ENCODE assay signal across 23 cellular contexts in genomic region chr2:26100384-26100783, GRCh38.
DNase-seq lines count a peak whose midpoint lies in the region; ATAC-seq, FAIRE-seq and TF ChIP-seq lines count a peak whose summit lies in the region.
"Had no signal": no experiment of that assay in that cellular context is flagged by ENCODE, and none has a peak within 500 bp of the region (broad histone marks: within the 10 kb centered on the region; RNA-seq: fewer than 3 reads in every experiment).

No MANE protein-coding gene starts in this region.

- H3K4me3 ChIP-seq in HepG2 (replicated peaks in 1 of 3; ENCODE audit: insufficient read depth in 1 of 3, low read depth in 2 of 3, low read length in 3 of 3) (no peak overlapping the region), right lobe of liver (no peak overlapping the region), endothelial cell of umbilical vein (replicated peaks in 1 of 3; ENCODE audit: insufficient read depth in 1 of 3, low read depth in 1 of 3, low read length in 3 of 3) (no peak overlapping the region), right atrium auricular region (no peak overlapping the region), skeletal muscle tissue (ENCODE audit: low read length in 3 of 3) (peak overlapping the region in 1 of 3 donors; percentile 25)
- H3K4me3 ChIP-seq: GM23248, SK-N-MC had no signal

- POLR2A ChIA-PET in HepG2 (lab: Yijun Ruan, JAX), result interaction anchor here (1.3 kb wide), 1 partner anchor 65 kb away, joined by 3 read pairs; no protein-coding TSS in a partner anchor
- POLR2A ChIA-PET in endothelial cell of umbilical vein (lab: Charles Lee), result no interaction called here

- DNase-seq in HepG2 (ENCODE audit: low spot score), result no peak
- DNase-seq in right lobe of liver, result no peak
- no peak for DNase-seq in endothelial cell of umbilical vein (ENCODE audit: low read depth, low spot score)
- DNase-seq in right atrium auricular region (ENCODE audit: low spot score), result no peak
- DNase-seq in LoVo (ENCODE audit: low spot score), result no peak
- DNase-seq: CD4-positive, CD25-positive, alpha-beta regulatory T cell; GM23248; H9; KG1; NCI-H1105; NCI-H146; NCI-H2029; NCI-H226; NCI-H510A treated with DMSO at 0.1 percent for 48 hours; NCI-H748 treated with DMSO at 0.1 percent for 48 hours; OCI-M1; SHP77 treated with DMSO at 0.1 percent for 48 hours had no signal

- TF ChIP-seq EP300 in HepG2 (IDR thresholded peaks at IDR 0.05; ENCODE audit: low read depth in 2 of 2, low read length in 2 of 2), result no peak
- no peak for TF ChIP-seq EP300 in HepG2 (CRISPR knock-in tag; IDR thresholded peaks at IDR 0.05; ENCODE audit: borderline replicate concordance)

- CTCF ChIA-PET in HepG2 (lab: Yijun Ruan, JAX; ENCODE audit: low intra/inter-chr PET ratio, low total read pairs), result no interaction called here
- CTCF ChIA-PET in endothelial cell of umbilical vein (lab: Charles Lee), result interaction anchor here (0.8 kb wide), 1 partner anchor 36 kb away, joined by 3 read pairs; no protein-coding TSS in a partner anchor

- no peak overlapping the region for H3K4me2 ChIP-seq in HepG2 (ENCODE audit: low read depth, low read length)
- H3K4me2 ChIP-seq in endothelial cell of umbilical vein (ENCODE audit: insufficient read depth, low read length), result no peak overlapping the region

- no peaks in the 10 kb centered on the region for H3K9me3 ChIP-seq in HepG2 (ENCODE audit: low read length)
- no peaks in the 10 kb centered on the region for H3K9me3 ChIP-seq in right lobe of liver
- no peaks in the 10 kb centered on the region for H3K9me3 ChIP-seq in endothelial cell of umbilical vein (replicated peaks; ENCODE audit: control insufficient read depth, insufficient read depth, low read length)
- H3K9me3 ChIP-seq in right atrium auricular region, result no peaks in the 10 kb centered on the region
- peaks cover 0 to 7% (median 0%) of the 10 kb centered on the region in 3 donors for H3K9me3 ChIP-seq in skeletal muscle tissue (ENCODE audit: control insufficient read depth in 3 of 3, low read length in 3 of 3)

- peaks cover 14% of the 10 kb centered on the region for H4K20me1 ChIP-seq in HepG2 (ENCODE audit: insufficient read depth, low read length)
- peaks cover 4% of the 10 kb centered on the region for H4K20me1 ChIP-seq in endothelial cell of umbilical vein (replicated peaks; ENCODE audit: control insufficient read depth, extremely low read depth, insufficient read depth, low read length)

- H3K9me1 ChIP-seq in endothelial cell of umbilical vein (replicated peaks; ENCODE audit: control insufficient read depth, extremely low read depth, insufficient read depth, low read length), result no peaks in the 10 kb centered on the region

- in situ Hi-C loops in HepG2 (cut with HindIII; ENCODE audit: extremely low pct_ligation_motif_present, low pct_unique_long_range_greater_than_20kb), result no loop called here

- H3K79me2 ChIP-seq in HepG2 (ENCODE audit: insufficient read depth, low read length), result peaks cover 60% of the 10 kb centered on the region
- H3K79me2 ChIP-seq in endothelial cell of umbilical vein (ENCODE audit: control insufficient read depth, insufficient read depth, low read length), result peaks cover 80% of the 10 kb centered on the region

- H3K27ac ChIP-seq in HepG2 (ENCODE audit: extremely low read length, insufficient read depth, low read length) (no peak overlapping the region), right lobe of liver (no peak overlapping the region), endothelial cell of umbilical vein (ENCODE audit: insufficient read depth, low read depth, low read length) (no peak overlapping the region), right atrium auricular region (peak overlapping the region; percentile 55 to 77), skeletal muscle tissue (ENCODE audit: low read depth, low read length) (peak overlapping the region; percentile 89)
- H3K27ac ChIP-seq: GM23248, HL-60, SK-N-MC had no signal

- WGBS in HepG2 (ENCODE audit: low lambda C conversion rate), result 100% methylated on average over 1 of the region's 1 CpG
- 58% methylated on average over 1 of the region's 1 CpG for WGBS in right lobe of liver (ENCODE audit: insufficient coverage, low coverage, low lambda C conversion rate, missing lambda C conversion rate)

- H3K36me3 ChIP-seq in HepG2 (replicated peaks in 1 of 2; ENCODE audit: control insufficient read depth in 1 of 2, insufficient read depth in 2 of 2, low read length in 2 of 2) (peaks cover 17 to 68% of the 10 kb centered on the region in 2 experiments), right lobe of liver (no peaks in the 10 kb centered on the region), endothelial cell of umbilical vein (ENCODE audit: control insufficient read depth in 2 of 2, extremely low read depth in 1 of 2, insufficient read depth in 2 of 2, low read length in 2 of 2) (peaks cover 2% of the 10 kb centered on the region in 2 experiments), right atrium auricular region (peaks cover 6% of the 10 kb centered on the region), skeletal muscle tissue (ENCODE audit: control insufficient read depth in 3 of 3, insufficient read depth in 3 of 3, low read length in 3 of 3) (peaks cover 0 to 6% (median 5%) of the 10 kb centered on the region in 3 donors)

- ATAC-seq in HepG2 (no peak), right lobe of liver (no peak), HG02678 (IDR thresholded peaks at IDR 0.05; ENCODE audit: unreplicated experiment) (no peak), GM21367 (IDR thresholded peaks at IDR 0.05; ENCODE audit: unreplicated experiment) (no peak)

- BruUV-seq in HepG2 (replicated peaks; lab: Mats Ljungman, UMichigan), result TSS peak; percentile 37
- TSS peak; percentile 3 for BruUV-seq in endothelial cell of umbilical vein (replicated peaks; lab: Mats Ljungman, UMichigan)

- H3K27me3 ChIP-seq in HepG2 (ENCODE audit: control insufficient read depth in 1 of 2, insufficient read depth in 2 of 2, low read length in 2 of 2) (no peaks in the 10 kb centered on the region), right lobe of liver (no peaks in the 10 kb centered on the region), endothelial cell of umbilical vein (ENCODE audit: control insufficient read depth in 2 of 2, insufficient read depth in 2 of 2, low read length in 2 of 2) (no peaks in the 10 kb centered on the region), right atrium auricular region (no peaks in the 10 kb centered on the region), skeletal muscle tissue (ENCODE audit: control insufficient read depth in 3 of 3, insufficient read depth in 3 of 3, low read length in 3 of 3) (no peaks in the 10 kb centered on the region)

- TF ChIP-seq POLR2A in HepG2 (IDR thresholded peaks at IDR 0.05; ENCODE audit: insufficient read depth in 1 of 2, low read depth in 2 of 2, low read length in 2 of 2) (no peak), right lobe of liver (IDR thresholded peaks at IDR 0.05) (no peak), endothelial cell of umbilical vein (IDR thresholded peaks at IDR 0.05; ENCODE audit: low read depth, low read length) (no peak)

- FAIRE-seq in HepG2 (lab: Jason Lieb, UNC), result no peak
- FAIRE-seq in endothelial cell of umbilical vein (lab: Jason Lieb, UNC), result no peak
- FAIRE-seq: A204.1 had no signal

- TF ChIP-seq CTCF in HepG2 (CRISPR knock-in tag; IDR thresholded peaks at IDR 0.05) (no peak), right lobe of liver (IDR thresholded peaks at IDR 0.05) (no peak), endothelial cell of umbilical vein (IDR thresholded peaks at IDR 0.05; ENCODE audit: extremely low read depth in 1 of 2, insufficient read depth in 1 of 2, low read depth in 1 of 2, low read length in 2 of 2) (no peak), right atrium auricular region (IDR thresholded peaks at IDR 0.05) (no peak)

- dilution Hi-C loops in endothelial cell of umbilical vein (cut with MboI; ENCODE audit: extremely low pct_ligation_motif_present, low sequenced_read_pairs), result no loop called here

- H3K4me1 ChIP-seq in HepG2 (ENCODE audit: insufficient read depth, low read length) (peaks cover 17% of the 10 kb centered on the region), right lobe of liver (no peaks in the 10 kb centered on the region), endothelial cell of umbilical vein (ENCODE audit: control insufficient read depth, extremely low read depth, insufficient read depth, low read length) (no peaks in the 10 kb centered on the region), right atrium auricular region (peaks cover 0 to 36% of the 10 kb centered on the region in 2 donors), skeletal muscle tissue (ENCODE audit: control insufficient read depth in 3 of 3, insufficient read depth in 3 of 3, low read length in 3 of 3) (peaks cover 10 to 34% (median 26%) of the 10 kb centered on the region in 3 donors)

- intact Hi-C loops in HepG2 (cut with micrococcal nuclease; ENCODE audit: unreplicated experiment) (no loop called here), right lobe of liver (cut with DNase I) (no loop called here), endothelial cell of umbilical vein (cut with micrococcal nuclease) (no loop called here)

- TF ChIP-seq RAD21 in HepG2 (CRISPR knock-in tag; IDR thresholded peaks at IDR 0.05), result no peak

- H2AFZ ChIP-seq in HepG2 (ENCODE audit: low read length), result no peak overlapping the region
- no peak overlapping the region for H2AFZ ChIP-seq in endothelial cell of umbilical vein (ENCODE audit: low read depth, low read length)
- H2AFZ ChIP-seq: GM23248 had no signal

- H3K9ac ChIP-seq in HepG2 (ENCODE audit: insufficient read depth, low read depth, low read length), result no peak overlapping the region
- no peak overlapping the region for H3K9ac ChIP-seq in endothelial cell of umbilical vein (replicated peaks; ENCODE audit: extremely low read depth, insufficient read depth, low read length)
- H3K9ac ChIP-seq in skeletal muscle tissue (ENCODE audit: low read depth in 1 of 3, low read length in 3 of 3), result peak overlapping the region; percentile 35 to 44 (median 39)
- H3K9ac ChIP-seq: GM23248 had no signal

TF ChIP-seq in endothelial cell of umbilical vein, 7 proteins besides CTCF, POLR2A, EP300 and RAD21:
- TF ChIP-seq FOS (IDR thresholded peaks at IDR 0.05; ENCODE audit: borderline replicate concordance, insufficient read depth, low read length) (no peak), JUN (IDR thresholded peaks at IDR 0.05; ENCODE audit: borderline replicate concordance, insufficient read depth, insufficient read length, low read depth) (no peak), EZH2 (IDR thresholded peaks at IDR 0.05; ENCODE audit: borderline replicate concordance, low read depth, low read length, severe bottlenecking) (no peak), MYC (IDR thresholded peaks at IDR 0.05; ENCODE audit: low read depth, low read length) (no peak), POLR2AphosphoS5 (IDR thresholded peaks at IDR 0.05; ENCODE audit: insufficient read depth, low read depth, low read length) (no peak), GATA2 (IDR thresholded peaks at IDR 0.05; ENCODE audit: insufficient read depth, insufficient read length, low read depth, low read length) (no peak)
- TF ChIP-seq, protein P1, sequence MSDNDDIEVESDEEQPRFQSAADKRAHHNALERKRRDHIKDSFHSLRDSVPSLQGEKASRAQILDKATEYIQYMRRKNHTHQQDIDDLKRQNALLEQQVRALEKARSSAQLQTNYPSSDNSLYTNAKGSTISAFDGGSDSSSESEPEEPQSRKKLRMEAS (IDR thresholded peaks at IDR 0.05; ENCODE audit: insufficient read depth, insufficient read length), result no peak

Comparison
In these comparisons a context has a peak if more than half of its experiments do, and no peak if none do; other contexts are left out.
1. H3K27ac ChIP-seq: peak in right atrium auricular region (2 of 2) and skeletal muscle tissue (single experiment); none in HepG2 (single experiment), right lobe of liver (0 of 3) and endothelial cell of umbilical vein (single experiment).
2. H3K9ac ChIP-seq: peak in skeletal muscle tissue (3 of 3); none in HepG2 (single experiment) and endothelial cell of umbilical vein (single experiment).